9 cellular contexts compared by ENCODE assay signal in genomic region chr10:71770255-71770654, GRCh38. TPM values are rescaled to one million over a fixed set of nuclear protein-coding genes. Genes with fewer than 3 reads are reported as not detected.
DNase-seq lines count a peak whose midpoint lies in the region; ATAC-seq, FAIRE-seq and TF ChIP-seq lines count a peak whose summit lies in the region.
"Had no signal": no experiment of that assay in that cellular context is flagged by ENCODE, and none has a peak within 500 bp of the region (broad histone marks: within the 10 kb centered on the region; RNA-seq: fewer than 3 reads in every experiment).

No MANE protein-coding gene starts in this region.

- peak overlapping the region; percentile 97 for H3K27ac ChIP-seq in mucosa of rectum (ENCODE audit: low read depth in 2 of 2, low read length in 2 of 2)
- H3K27ac ChIP-seq in vagina = peak overlapping the region; percentile 99

- H3K36me3 ChIP-seq in mucosa of rectum (ENCODE audit: control insufficient read depth in 2 of 2, insufficient read depth in 2 of 2, low read length in 2 of 2) = peaks cover 2 to 3% of the 10 kb centered on the region in 2 donors
- H3K36me3 ChIP-seq in vagina = no peaks in the 10 kb centered on the region

- ATAC-seq in Right ventricle myocardium superior (ENCODE audit: poor library complexity) (no peak), Right ventricle myocardium inferior (no peak)

- no peaks in the 10 kb centered on the region for H3K27me3 Mint-ChIP-seq in MCF 10A (ENCODE audit: insufficient read depth, unreplicated experiment)

- H3K9me3 ChIP-seq in mucosa of rectum (ENCODE audit: control insufficient read depth in 2 of 2, low read length in 2 of 2) (no peaks in the 10 kb centered on the region), vagina (no peaks in the 10 kb centered on the region)

- H3K9ac ChIP-seq in mucosa of rectum (ENCODE audit: low read depth in 1 of 2, low read length in 2 of 2) = peak overlapping the region in 1 of 2 donors; percentile 74

- no peak overlapping the region for H3K27ac Mint-ChIP-seq in MCF 10A (ENCODE audit: low read depth, unreplicated experiment)

- CTCF ChIA-PET in MCF 10A (lab: Yijun Ruan, JAX) = interaction anchor here (0.5 kb wide), 1 partner anchor 474 kb away, joined by 3 read pairs; no protein-coding TSS in a partner anchor

- TF ChIP-seq POLR2A in vagina (IDR thresholded peaks at IDR 0.05) = no peak

- no peaks in the 10 kb centered on the region for H3K36me3 Mint-ChIP-seq in MCF 10A (ENCODE audit: insufficient read depth, unreplicated experiment)
- H3K36me3 Mint-ChIP-seq: brain had no signal

- BruUV-seq in MCF 10A (replicated peaks; lab: Mats Ljungman, UMichigan) = no TSS peak

- peaks cover 43% of the 10 kb centered on the region for H3K4me1 Mint-ChIP-seq in MCF 10A (ENCODE audit: insufficient read depth, unreplicated experiment)

- H3K9me3 Mint-ChIP-seq in MCF 10A (ENCODE audit: unreplicated experiment) = no peaks in the 10 kb centered on the region
- H3K9me3 Mint-ChIP-seq: brain had no signal

- POLR2A ChIA-PET in MCF 10A (lab: Yijun Ruan, JAX) = no interaction called here

- peaks cover 78 to 83% of the 10 kb centered on the region in 2 donors for H3K4me1 ChIP-seq in mucosa of rectum (ENCODE audit: control insufficient read depth in 2 of 2, insufficient read depth in 2 of 2, low read length in 2 of 2)
- H3K4me1 ChIP-seq in vagina = peaks cover 91% of the 10 kb centered on the region

- H3K4me3 ChIP-seq in mucosa of rectum (ENCODE audit: low read length in 2 of 2) (peak overlapping the region; percentile 6 to 92), vagina (peak overlapping the region; percentile 83 to 90)

- DNase-seq in Right ventricle myocardium superior (peak; percentile 43), Right ventricle myocardium inferior (ENCODE audit: missing footprints) (no peak), MCF 10A (ENCODE audit: unreplicated experiment) (peak; percentile 67), vagina (ENCODE audit: extremely low spot score in 2 of 2) (no peak), NCI-H2029 (lab: John Stamatoyannopoulos, UW) (no peak), GM19239 (ENCODE audit: insufficient read length, low spot score) (no peak), islet precursor cell (no peak)

- no peak for FAIRE-seq in GM19239 (lab: Jason Lieb, UNC)

- no peak overlapping the region for H3K4me3 Mint-ChIP-seq in MCF 10A (ENCODE audit: unreplicated experiment)
- H3K4me3 Mint-ChIP-seq: brain had no signal

- intact Hi-C loops in Right ventricle myocardium superior (cut with DNase I) (loop anchor here (5.0 kb wide), 1 partner anchor 43 kb away; no protein-coding TSS in a partner anchor), Right ventricle myocardium inferior (cut with DNase I) (no loop called here), MCF 10A (cut with micrococcal nuclease) (loop anchor here (5.0 kb wide), 1 partner anchor 58 kb away; no protein-coding TSS in a partner anchor), vagina (cut with DNase I) (loop anchor here (5.0 kb wide), 1 partner anchor 58 kb away; no protein-coding TSS in a partner anchor)

- no peaks in the 10 kb centered on the region for H3K27me3 ChIP-seq in mucosa of rectum (ENCODE audit: control insufficient read depth in 2 of 2, insufficient read depth in 2 of 2, low read length in 2 of 2)
- H3K27me3 ChIP-seq in vagina = no peaks in the 10 kb centered on the region

- TF ChIP-seq CTCF in MCF 10A (IDR thresholded peaks at IDR 0.05; ENCODE audit: unreplicated experiment) (no peak), vagina (IDR thresholded peaks at IDR 0.05) (no peak)

RNA-seq across cellular contexts. Expression of gene VSIR, which starts 3.1 kb away (rescaled TPM):
- total RNA-seq in Right ventricle myocardium superior (116 TPM), Right ventricle myocardium inferior (140 TPM), MCF 10A (2022) (3.6 and 7.0 TPM in 2 replicates), vagina (96.5 TPM)

RNA-seq across cellular contexts. Expression of gene C10orf105, which starts 50.7 kb away (rescaled TPM):
- total RNA-seq in Right ventricle myocardium superior (0.05 TPM), Right ventricle myocardium inferior (0.05 TPM), MCF 10A (2022) (not detected in 2 replicates), vagina (0.49 TPM)

Comparison
In these comparisons a context has a peak if more than half of its experiments do, and no peak if none do; other contexts are left out.
1. DNase-seq: peak in Right ventricle myocardium superior (single experiment) and MCF 10A (single experiment); none in Right ventricle myocardium inferior (single experiment), vagina (0 of 2), NCI-H2029 (single experiment), GM19239 (single experiment) and islet precursor cell (single experiment).
2. RNA of gene VSIR, which starts 3.1 kb away (total RNA-seq): 140 TPM in Right ventricle myocardium inferior (single experiment), 116 TPM in Right ventricle myocardium superior (single experiment) and 96.5 TPM in vagina (single experiment); 3.6 to 7.0 TPM in MCF 10A; every median in the first group is over 10 times any median in the second.